1 cellular context compared by ENCODE assay signal in genomic region chr2:75710577-75711253, GRCh38.
TF ChIP-seq lines count a peak whose summit lies in the region.

Gene GCFC2 (minus strand): TSS chr2:75710915. CDS start chr2:75710855, 60 bp downstream.

TF ChIP-seq in HepG2, 621 proteins besides CTCF, POLR2A, EP300 and RAD21 (continued from another document and continues in another):
- TF ChIP-seq BRF2 (CRISPR knock-in tag; IDR thresholded peaks at IDR 0.05) (peak; percentile 100), ZNF367 (CRISPR knock-in tag; IDR thresholded peaks at IDR 0.05; ENCODE audit: borderline replicate concordance) (peak; percentile 99), ZNF160 (CRISPR knock-in tag; IDR thresholded peaks at IDR 0.05) (peak; percentile 98), ZNF230 (CRISPR knock-in tag; IDR thresholded peaks at IDR 0.05) (peak; percentile 100), STAT5B (CRISPR knock-in tag; IDR thresholded peaks at IDR 0.05) (peak; percentile 89; the same call in 1 of the 2 replicates), ZBTB14 (CRISPR knock-in tag; IDR thresholded peaks at IDR 0.05) (peak; percentile 100), ZBED4 (CRISPR knock-in tag; IDR thresholded peaks at IDR 0.05; ENCODE audit: borderline replicate concordance) (peak; percentile 90), FOXJ3 (CRISPR knock-in tag; IDR thresholded peaks at IDR 0.05; ENCODE audit: borderline replicate concordance) (peak; percentile 78), NFYB (CRISPR knock-in tag; IDR thresholded peaks at IDR 0.05) (peak; percentile 22; the same call in 1 of the 2 replicates), YEATS2 (CRISPR knock-in tag; IDR thresholded peaks at IDR 0.05; ENCODE audit: borderline replicate concordance) (peak; percentile 83; the same call in 1 of the 2 replicates), KLF15 (CRISPR knock-in tag; IDR thresholded peaks at IDR 0.05; ENCODE audit: borderline replicate concordance) (peak; percentile 99; the same call in 1 of the 2 replicates), ZNF362 (CRISPR knock-in tag; IDR thresholded peaks at IDR 0.05; ENCODE audit: borderline replicate concordance) (peak; percentile 68), SNAPC5 (CRISPR knock-in tag; IDR thresholded peaks at IDR 0.05; ENCODE audit: borderline replicate concordance) (peak; percentile 97), ZEB1 (IDR thresholded peaks at IDR 0.05; ENCODE audit: insufficient replicate concordance, low read depth) (peak; percentile 59), ZNF609 (CRISPR knock-in tag; IDR thresholded peaks at IDR 0.05; ENCODE audit: borderline replicate concordance) (peak; percentile 87), ZBTB42 (CRISPR knock-in tag; IDR thresholded peaks at IDR 0.05) (peak; percentile 99), STAT6 (CRISPR knock-in tag; IDR thresholded peaks at IDR 0.05; ENCODE audit: borderline replicate concordance) (peak; percentile 93; the same call in 1 of the 2 replicates), ZNF678 (CRISPR knock-in tag; IDR thresholded peaks at IDR 0.05) (peak; percentile 99), FOXM1 (CRISPR knock-in tag; IDR thresholded peaks at IDR 0.05) (peak; percentile 95), STAG1 (CRISPR knock-in tag; IDR thresholded peaks at IDR 0.05) (peak; percentile 32; the same call in 1 of the 2 replicates), ZNF430 (CRISPR knock-in tag; IDR thresholded peaks at IDR 0.05) (peak; percentile 100), ZNF282 (IDR thresholded peaks at IDR 0.05; ENCODE audit: partially characterized antibody) (no peak), GMEB1 (CRISPR knock-in tag; IDR thresholded peaks at IDR 0.05; ENCODE audit: borderline replicate concordance) (peak; percentile 80), ZNF691 (CRISPR knock-in tag; IDR thresholded peaks at IDR 0.05; ENCODE audit: borderline replicate concordance, low read depth) (peak; percentile 98), ZBTB38 (CRISPR knock-in tag; IDR thresholded peaks at IDR 0.05) (peak; percentile 97), ZNF674 (CRISPR knock-in tag; IDR thresholded peaks at IDR 0.05; ENCODE audit: low read depth) (peak; percentile 92; the same call in 1 of the 2 replicates), HDAC2 (CRISPR knock-in tag; IDR thresholded peaks at IDR 0.05) (peak; percentile 88), ZNF724P (CRISPR knock-in tag; IDR thresholded peaks at IDR 0.05; ENCODE audit: borderline replicate concordance) (peak; percentile 100), KMT2B (CRISPR knock-in tag; IDR thresholded peaks at IDR 0.05) (peak; percentile 99), SSRP1 (CRISPR knock-in tag; IDR thresholded peaks at IDR 0.05) (no peak), NR0B2 (CRISPR knock-in tag; IDR thresholded peaks at IDR 0.05) (peak; percentile 100), ARID4A (CRISPR knock-in tag; IDR thresholded peaks at IDR 0.05; ENCODE audit: borderline replicate concordance) (peak; percentile 96)
